ENCODE assay signal across 1 cellular context in genomic region chr3:124679048-124679638, GRCh38.
TF ChIP-seq lines count a peak whose summit lies in the region.

No MANE protein-coding gene starts in this region.

TF ChIP-seq in K562, 482 proteins besides CTCF, POLR2A, EP300 and RAD21 (continued from another document and continues in another):
- TF ChIP-seq NR2C1 (IDR thresholded peaks at IDR 0.05) (no peak), NR2C1 (tag; IDR thresholded peaks at IDR 0.05) (no peak), ATF3 (IDR thresholded peaks at IDR 0.05) (no peak), ATF3 (CRISPR knock-in tag; conservative IDR thresholded peaks at IDR 0.05) (no peak), EGR1 (conservative IDR thresholded peaks at IDR 0.05) (peak; percentile 42; the same call in 1 of the 2 replicates), VEZF1 (CRISPR knock-in tag; IDR thresholded peaks at IDR 0.05) (peak; percentile 45; the same call in 1 of the 2 replicates), TRIM24 (IDR thresholded peaks at IDR 0.05) (0 out of 4 replicates have a peak, but pooled peaks of 1 of the 2 experiments have one; percentile 19), CBFA2T3 (IDR thresholded peaks at IDR 0.05) (peak; percentile 81), ZNF280A (IDR thresholded peaks at IDR 0.05; ENCODE audit: low read depth, partially characterized antibody) (no peak), HDAC3 (IDR thresholded peaks at IDR 0.05; ENCODE audit: borderline replicate concordance, partially characterized antibody) (no peak), POLR2AphosphoS5 (IDR thresholded peaks at IDR 0.05; ENCODE audit: control insufficient read depth, insufficient read depth, low read depth, low read length) (peak; percentile 43; the same call in 1 of the 2 replicates), ZNF354B (CRISPR knock-in tag; IDR thresholded peaks at IDR 0.05) (no peak), MNT (conservative IDR thresholded peaks at IDR 0.05) (peak; percentile 61 to 76; a peak in 3 of 4 replicates), NFRKB (IDR thresholded peaks at IDR 0.05; ENCODE audit: low read depth) (0 out of 2 replicates have a peak, but pooled peaks have one; percentile 51), NCOR1 (IDR thresholded peaks at IDR 0.05) (peak; percentile 47), HNRNPLL (IDR thresholded peaks at IDR 0.05; ENCODE audit: low read depth, low read length, poor library complexity, severe bottlenecking) (no peak), ZNF609 (CRISPR knock-in tag; IDR thresholded peaks at IDR 0.05; ENCODE audit: borderline replicate concordance) (no peak), L3MBTL2 (IDR thresholded peaks at IDR 0.05) (peak; percentile 30; the same call in 1 of the 2 replicates), ZNF592 (IDR thresholded peaks at IDR 0.05) (peak; percentile 58; the same call in 1 of the 2 replicates), MXD1 (CRISPR knock-in tag; IDR thresholded peaks at IDR 0.05; ENCODE audit: borderline replicate concordance, poor library complexity, severe bottlenecking) (no peak), EHMT2 (IDR thresholded peaks at IDR 0.05) (0 out of 2 replicates have a peak, but pooled peaks have one; percentile 17), HDAC8 (tag; IDR thresholded peaks at IDR 0.05) (no peak), MTA2 (IDR thresholded peaks at IDR 0.05; ENCODE audit: low read depth) (peak; percentile 22; the same call in 1 of the 2 replicates), ZNF316 (IDR thresholded peaks at IDR 0.05) (0 out of 2 replicates have a peak, but pooled peaks have one; percentile 27), CBFA2T2 (conservative IDR thresholded peaks at IDR 0.05) (peak; percentile 63), HDAC1 (IDR thresholded peaks at IDR 0.05) (peak in 1 of 2 experiments; percentile 46; a peak in 2 of 4 replicates), TAL1 (IDR thresholded peaks at IDR 0.05) (peak; percentile 65)
